ENCODE assay signal across 33 cellular contexts in genomic region chr1:212733109-212733508, GRCh38.
"Had no signal": no experiment of that assay in that cellular context is flagged by ENCODE, and none has a peak within 500 bp of the region (broad histone marks: within the 10 kb centered on the region; RNA-seq: fewer than 3 reads in every experiment).

No MANE protein-coding gene starts in this region.

- H3K4me3 Mint-ChIP-seq: activated CD4-positive, alpha-beta T cell treated with anti-CD3 and anti-CD28 coated beads for 36 hours; activated CD4-positive, alpha-beta T cell treated with anti-CD3 and anti-CD28 coated beads, Interleukin-2, amount 10 ng/mL, durations not matched to agents 7 days and 5 days; activated CD8-positive, alpha-beta memory T cell treated with anti-CD3 and anti-CD28 coated beads, Interleukin-2, amount 10 ng/mL, durations not matched to agents 7 days and 5 days; activated CD8-positive, alpha-beta T cell treated with anti-CD3 and anti-CD28 coated beads, Interleukin-2, amount 10 ng/mL, durations not matched to agents 7 days and 5 days; activated naive CD4-positive, alpha-beta T cell treated with anti-CD3 and anti-CD28 coated beads, Interleukin-2, amount 10 ng/mL, durations not matched to agents 7 days and 5 days; activated naive CD4-positive, alpha-beta T cell treated with anti-CD3 and anti-CD28 coated beads, Interleukin-2, amount 50 U/mL, for 24 hours; activated naive CD8-positive, alpha-beta T cell; activated naive CD8-positive, alpha-beta T cell treated with anti-CD3 and anti-CD28 coated beads, Interleukin-2, amount 10 ng/mL, durations not matched to agents 7 days and 5 days; activated naive CD8-positive, alpha-beta T cell treated with anti-CD3 and anti-CD28 coated beads, Interleukin-2, amount 50 U/mL, for 24 hours; activated T-cell treated with anti-CD3 and anti-CD28 coated beads, Interleukin-2, amount 50 U/mL, for 4 hours; brain; central memory CD8-positive, alpha-beta T cell; T-helper 1 cell treated with Interleukin-12 subunit alpha and Interleukin-12 subunit beta and Interleukin-4 antibody, amounts not matched to agents 30 μg/mL and 1 μg/mL, for 36 hours; T-helper 2 cell treated with Interferon-gamma antibody and Interleukin-4, amounts not matched to agents 5 μg/mL and 100 μg/mL, for 36 hours had no signal

- H3K27ac Mint-ChIP-seq: activated CD4-positive, alpha-beta T cell treated with anti-CD3 and anti-CD28 coated beads for 36 hours; activated CD4-positive, alpha-beta T cell treated with anti-CD3 and anti-CD28 coated beads, Interleukin-2, amount 10 ng/mL, durations not matched to agents 7 days and 5 days; activated CD8-positive, alpha-beta memory T cell treated with anti-CD3 and anti-CD28 coated beads, Interleukin-2, amount 10 ng/mL, durations not matched to agents 7 days and 5 days; activated CD8-positive, alpha-beta T cell treated with anti-CD3 and anti-CD28 coated beads, Interleukin-2, amount 10 ng/mL, durations not matched to agents 7 days and 5 days; activated naive CD4-positive, alpha-beta T cell treated with anti-CD3 and anti-CD28 coated beads, Interleukin-2, amount 10 ng/mL, durations not matched to agents 7 days and 5 days; activated naive CD4-positive, alpha-beta T cell treated with anti-CD3 and anti-CD28 coated beads, Interleukin-2, amount 50 U/mL, for 24 hours; activated naive CD8-positive, alpha-beta T cell; activated naive CD8-positive, alpha-beta T cell treated with anti-CD3 and anti-CD28 coated beads, Interleukin-2, amount 10 ng/mL, durations not matched to agents 7 days and 5 days; activated naive CD8-positive, alpha-beta T cell treated with anti-CD3 and anti-CD28 coated beads, Interleukin-2, amount 50 U/mL, for 24 hours; activated T-helper 2 cell treated with anti-CD3 and anti-CD28 coated beads, Interferon-gamma antibody, Interleukin-2, Interleukin-4, amounts not matched to agents 10 μg/mL and 5 μg/mL and 100 μg/mL, durations not matched to agents 14 hours and 24 hours and 36 hours; brain; T-helper 1 cell treated with Interleukin-12 subunit alpha and Interleukin-12 subunit beta and Interleukin-4 antibody, amounts not matched to agents 30 μg/mL and 1 μg/mL, for 36 hours; T-helper 2 cell treated with Interferon-gamma antibody and Interleukin-4, amounts not matched to agents 5 μg/mL and 100 μg/mL, for 36 hours had no signal

- H3K27me3 Mint-ChIP-seq: activated CD4-positive, alpha-beta T cell treated with anti-CD3 and anti-CD28 coated beads for 36 hours; activated CD4-positive, alpha-beta T cell treated with anti-CD3 and anti-CD28 coated beads, Interleukin-2, amount 10 ng/mL, durations not matched to agents 7 days and 5 days; activated CD8-positive, alpha-beta memory T cell treated with anti-CD3 and anti-CD28 coated beads, Interleukin-2, amount 10 ng/mL, durations not matched to agents 7 days and 5 days; activated naive CD4-positive, alpha-beta T cell treated with anti-CD3 and anti-CD28 coated beads, Interleukin-2, amount 10 ng/mL, durations not matched to agents 7 days and 5 days; activated naive CD4-positive, alpha-beta T cell treated with anti-CD3 and anti-CD28 coated beads, Interleukin-2, amount 50 U/mL, for 24 hours; activated naive CD8-positive, alpha-beta T cell; activated naive CD8-positive, alpha-beta T cell treated with anti-CD3 and anti-CD28 coated beads, Interleukin-2, amount 10 ng/mL, durations not matched to agents 7 days and 5 days; activated naive CD8-positive, alpha-beta T cell treated with anti-CD3 and anti-CD28 coated beads, Interleukin-2, amount 50 U/mL, for 24 hours; brain; central memory CD8-positive, alpha-beta T cell had no signal

- ATAC-seq: activated CD4-positive, alpha-beta T cell treated with anti-CD3 and anti-CD28 coated beads for 36 hours; activated CD4-positive, CD25-positive, alpha-beta regulatory T cell treated with anti-CD3 and anti-CD28 coated beads, Interleukin-2, amount 50 U/mL, for 24 hours; activated CD8-positive, alpha-beta memory T cell treated with anti-CD3 and anti-CD28 coated beads, Interleukin-2, amount 10 ng/mL, durations not matched to agents 7 days and 5 days; activated CD8-positive, alpha-beta T cell treated with anti-CD3 and anti-CD28 coated beads, Interleukin-2, amount 10 ng/mL, durations not matched to agents 7 days and 5 days; activated naive CD8-positive, alpha-beta T cell treated with anti-CD3 and anti-CD28 coated beads, Interleukin-2, amount 50 U/mL, for 24 hours; activated T-cell treated with anti-CD3 and anti-CD28 coated beads, Interleukin-2, amount 50 U/mL, for 4 hours had no signal

- DNase-seq: activated CD4-positive, alpha-beta T cell treated with anti-CD3 and anti-CD28 coated beads for 1 hour; activated CD4-positive, alpha-beta T cell treated with anti-CD3 and anti-CD28 coated beads for 36 hours; activated CD4-positive, alpha-beta T cell treated with anti-CD3 and anti-CD28 coated beads for 48 hours; activated CD4-positive, alpha-beta T cell treated with anti-CD3 and anti-CD28 coated beads, Interleukin-2, amount 10 ng/mL, durations not matched to agents 7 days and 5 days; activated CD4-positive, alpha-beta T cell treated with anti-CD3 and anti-CD28 coated beads, Interleukin-2, amount 50 U/mL, for 48 hours; activated CD4-positive, CD25-positive, alpha-beta regulatory T cell; activated CD8-positive, alpha-beta memory T cell treated with anti-CD3 and anti-CD28 coated beads for 24 hours; activated CD8-positive, alpha-beta memory T cell treated with anti-CD3 and anti-CD28 coated beads, Interleukin-2, amount 10 ng/mL, durations not matched to agents 7 days and 5 days; activated CD8-positive, alpha-beta memory T cell treated with anti-CD3 and anti-CD28 coated beads, Interleukin-2, amount 50 U/mL, for 48 hours; activated CD8-positive, alpha-beta T cell treated with anti-CD3 and anti-CD28 coated beads, Interleukin-2, amount 10 ng/mL, durations not matched to agents 7 days and 5 days; activated effector memory CD4-positive, alpha-beta T cell treated with Interleukin-2 at 50 U/mL for 16 hours; activated gamma-delta T cell; activated naive CD4-positive, alpha-beta T cell treated with anti-CD3 and anti-CD28 coated beads, Interleukin-2, amount 10 ng/mL, durations not matched to agents 7 days and 5 days; activated naive CD4-positive, alpha-beta T cell treated with Interleukin-2 at 50 U/mL for 16 hours; activated naive CD8-positive, alpha-beta T cell treated with anti-CD3 and anti-CD28 coated beads, Interleukin-2, amount 10 ng/mL, durations not matched to agents 7 days and 5 days; activated naive CD8-positive, alpha-beta T cell treated with anti-CD3 and anti-CD28 coated beads, Interleukin-2, amount 50 U/mL, for 24 hours; activated T-cell treated with anti-CD3 and anti-CD28 coated beads, Interleukin-2, amount 50 U/mL, for 1 hour; activated T-cell treated with anti-CD3 and anti-CD28 coated beads, Interleukin-2, amount 50 U/mL, for 4 hours; amygdala; anterior cingulate cortex; caudate nucleus; cerebellar nuclear complex; T-helper 1 cell; T-helper 2 cell; T-helper 9 cell had no signal

- H3K9me3 Mint-ChIP-seq: activated CD4-positive, alpha-beta T cell treated with anti-CD3 and anti-CD28 coated beads, Interleukin-2, amount 10 ng/mL, durations not matched to agents 7 days and 5 days; activated naive CD4-positive, alpha-beta T cell treated with anti-CD3 and anti-CD28 coated beads, Interleukin-2, amount 10 ng/mL, durations not matched to agents 7 days and 5 days; activated naive CD4-positive, alpha-beta T cell treated with anti-CD3 and anti-CD28 coated beads, Interleukin-2, amount 50 U/mL, for 24 hours; activated naive CD8-positive, alpha-beta T cell treated with anti-CD3 and anti-CD28 coated beads, Interleukin-2, amount 10 ng/mL, durations not matched to agents 7 days and 5 days; activated naive CD8-positive, alpha-beta T cell treated with anti-CD3 and anti-CD28 coated beads, Interleukin-2, amount 50 U/mL, for 24 hours; activated T-cell treated with anti-CD3 and anti-CD28 coated beads, Interleukin-2, amount 50 U/mL, for 4 hours; activated T-helper 2 cell treated with anti-CD3 and anti-CD28 coated beads, Interferon-gamma antibody, Interleukin-2, Interleukin-4, amounts not matched to agents 10 μg/mL and 5 μg/mL and 100 μg/mL, durations not matched to agents 14 hours and 24 hours and 36 hours; brain; central memory CD8-positive, alpha-beta T cell; T-helper 1 cell treated with Interleukin-12 subunit alpha and Interleukin-12 subunit beta and Interleukin-4 antibody, amounts not matched to agents 30 μg/mL and 1 μg/mL, for 36 hours; T-helper 2 cell treated with Interferon-gamma antibody and Interleukin-4, amounts not matched to agents 5 μg/mL and 100 μg/mL, for 36 hours had no signal
